1 cellular context compared by ENCODE assay signal in the genomic region with DNA sequence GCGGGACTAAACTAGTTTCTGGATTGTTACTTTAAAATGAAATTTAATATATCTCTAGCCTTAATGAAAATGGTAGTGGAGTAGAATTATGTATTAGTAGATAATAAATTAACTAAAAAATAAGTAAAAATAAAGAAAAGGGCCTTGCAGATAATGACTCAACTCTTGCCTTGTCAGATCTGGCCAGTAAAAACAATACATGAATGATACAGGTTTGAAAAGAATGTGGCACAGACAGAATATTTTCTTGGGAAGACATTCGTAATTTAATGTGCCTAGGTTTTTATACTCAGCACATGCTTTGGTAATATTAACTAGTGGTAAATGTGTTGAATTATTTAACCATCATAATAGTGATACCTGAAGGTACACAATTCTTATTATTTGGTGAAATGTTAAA.
TF ChIP-seq lines count a peak whose summit lies in the region.

No MANE protein-coding gene starts in this region.

TF ChIP-seq in GM23338, 12 proteins besides CTCF, POLR2A, EP300 and RAD21 (continued from another document):
- TF ChIP-seq, protein P1, sequence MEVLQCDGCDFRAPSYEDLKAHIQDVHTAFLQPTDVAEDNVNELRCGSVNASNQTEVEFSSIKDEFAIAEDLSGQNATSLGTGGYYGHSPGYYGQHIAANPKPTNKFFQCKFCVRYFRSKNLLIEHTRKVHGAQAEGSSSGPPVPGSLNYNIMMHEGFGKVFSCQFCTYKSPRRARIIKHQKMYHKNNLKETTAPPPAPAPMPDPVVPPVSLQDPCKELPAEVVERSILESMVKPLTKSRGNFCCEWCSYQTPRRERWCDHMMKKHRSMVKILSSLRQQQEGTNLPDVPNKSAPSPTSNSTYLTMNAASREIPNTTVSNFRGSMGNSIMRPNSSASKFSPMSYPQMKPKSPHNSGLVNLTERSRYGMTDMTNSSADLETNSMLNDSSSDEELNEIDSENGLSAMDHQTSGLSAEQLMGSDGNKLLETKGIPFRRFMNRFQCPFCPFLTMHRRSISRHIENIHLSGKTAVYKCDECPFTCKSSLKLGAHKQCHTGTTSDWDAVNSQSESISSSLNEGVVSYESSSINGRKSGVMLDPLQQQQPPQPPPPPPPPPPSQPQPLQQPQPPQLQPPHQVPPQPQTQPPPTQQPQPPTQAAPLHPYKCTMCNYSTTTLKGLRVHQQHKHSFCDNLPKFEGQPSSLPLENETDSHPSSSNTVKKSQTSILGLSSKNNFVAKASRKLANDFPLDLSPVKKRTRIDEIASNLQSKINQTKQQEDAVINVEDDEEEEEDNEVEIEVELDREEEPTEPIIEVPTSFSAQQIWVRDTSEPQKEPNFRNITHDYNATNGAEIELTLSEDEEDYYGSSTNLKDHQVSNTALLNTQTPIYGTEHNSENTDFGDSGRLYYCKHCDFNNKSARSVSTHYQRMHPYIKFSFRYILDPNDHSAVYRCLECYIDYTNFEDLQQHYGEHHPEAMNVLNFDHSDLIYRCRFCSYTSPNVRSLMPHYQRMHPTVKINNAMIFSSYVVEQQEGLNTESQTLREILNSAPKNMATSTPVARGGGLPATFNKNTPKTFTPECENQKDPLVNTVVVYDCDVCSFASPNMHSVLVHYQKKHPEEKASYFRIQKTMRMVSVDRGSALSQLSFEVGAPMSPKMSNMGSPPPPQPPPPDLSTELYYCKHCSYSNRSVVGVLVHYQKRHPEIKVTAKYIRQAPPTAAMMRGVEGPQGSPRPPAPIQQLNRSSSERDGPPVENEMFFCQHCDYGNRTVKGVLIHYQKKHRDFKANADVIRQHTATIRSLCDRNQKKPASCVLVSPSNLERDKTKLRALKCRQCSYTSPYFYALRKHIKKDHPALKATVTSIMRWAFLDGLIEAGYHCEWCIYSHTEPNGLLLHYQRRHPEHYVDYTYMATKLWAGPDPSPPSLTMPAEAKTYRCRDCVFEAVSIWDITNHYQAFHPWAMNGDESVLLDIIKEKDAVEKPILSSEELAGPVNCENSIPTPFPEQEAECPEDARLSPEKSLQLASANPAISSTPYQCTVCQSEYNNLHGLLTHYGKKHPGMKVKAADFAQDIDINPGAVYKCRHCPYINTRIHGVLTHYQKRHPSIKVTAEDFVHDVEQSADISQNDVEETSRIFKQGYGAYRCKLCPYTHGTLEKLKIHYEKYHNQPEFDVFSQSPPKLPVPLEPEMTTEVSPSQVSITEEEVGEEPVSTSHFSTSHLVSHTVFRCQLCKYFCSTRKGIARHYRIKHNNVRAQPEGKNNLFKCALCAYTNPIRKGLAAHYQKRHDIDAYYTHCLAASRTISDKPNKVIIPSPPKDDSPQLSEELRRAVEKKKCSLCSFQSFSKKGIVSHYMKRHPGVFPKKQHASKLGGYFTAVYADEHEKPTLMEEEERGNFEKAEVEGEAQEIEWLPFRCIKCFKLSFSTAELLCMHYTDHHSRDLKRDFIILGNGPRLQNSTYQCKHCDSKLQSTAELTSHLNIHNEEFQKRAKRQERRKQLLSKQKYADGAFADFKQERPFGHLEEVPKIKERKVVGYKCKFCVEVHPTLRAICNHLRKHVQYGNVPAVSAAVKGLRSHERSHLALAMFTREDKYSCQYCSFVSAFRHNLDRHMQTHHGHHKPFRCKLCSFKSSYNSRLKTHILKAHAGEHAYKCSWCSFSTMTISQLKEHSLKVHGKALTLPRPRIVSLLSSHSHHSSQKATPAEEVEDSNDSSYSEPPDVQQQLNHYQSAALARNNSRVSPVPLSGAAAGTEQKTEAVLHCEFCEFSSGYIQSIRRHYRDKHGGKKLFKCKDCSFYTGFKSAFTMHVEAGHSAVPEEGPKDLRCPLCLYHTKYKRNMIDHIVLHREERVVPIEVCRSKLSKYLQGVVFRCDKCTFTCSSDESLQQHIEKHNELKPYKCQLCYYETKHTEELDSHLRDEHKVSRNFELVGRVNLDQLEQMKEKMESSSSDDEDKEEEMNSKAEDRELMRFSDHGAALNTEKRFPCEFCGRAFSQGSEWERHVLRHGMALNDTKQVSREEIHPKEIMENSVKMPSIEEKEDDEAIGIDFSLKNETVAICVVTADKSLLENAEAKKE (CRISPR knock-in tag; IDR thresholded peaks at IDR 0.05), result no peak
- TF ChIP-seq STAT1 (IDR thresholded peaks at IDR 0.05; ENCODE audit: unreplicated experiment) (no peak), ZNF331 (CRISPR knock-in tag; IDR thresholded peaks at IDR 0.05; ENCODE audit: low read depth) (no peak), POLR2AphosphoS5 (IDR thresholded peaks at IDR 0.05; ENCODE audit: low read depth) (no peak), EZH2 (IDR thresholded peaks at IDR 0.05; ENCODE audit: low read depth, unreplicated experiment) (no peak), ZNF114 (CRISPR knock-in tag; IDR thresholded peaks at IDR 0.05) (no peak)
- TF ChIP-seq, protein P2, sequence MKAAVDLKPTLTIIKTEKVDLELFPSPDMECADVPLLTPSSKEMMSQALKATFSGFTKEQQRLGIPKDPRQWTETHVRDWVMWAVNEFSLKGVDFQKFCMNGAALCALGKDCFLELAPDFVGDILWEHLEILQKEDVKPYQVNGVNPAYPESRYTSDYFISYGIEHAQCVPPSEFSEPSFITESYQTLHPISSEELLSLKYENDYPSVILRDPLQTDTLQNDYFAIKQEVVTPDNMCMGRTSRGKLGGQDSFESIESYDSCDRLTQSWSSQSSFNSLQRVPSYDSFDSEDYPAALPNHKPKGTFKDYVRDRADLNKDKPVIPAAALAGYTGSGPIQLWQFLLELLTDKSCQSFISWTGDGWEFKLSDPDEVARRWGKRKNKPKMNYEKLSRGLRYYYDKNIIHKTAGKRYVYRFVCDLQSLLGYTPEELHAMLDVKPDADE (IDR thresholded peaks at IDR 0.05), result no peak
TF ChIP-seq in GM23338: peak in this region for 0.
